Comparison of ENCODE assay signal across 9 cellular contexts in genomic region chr9:129258124-129258822, GRCh38.
DNase-seq lines count a peak whose midpoint lies in the region; ATAC-seq lines count a peak whose summit lies in the region.
"Had no signal": no experiment of that assay in that cellular context is flagged by ENCODE, and none has a peak within 500 bp of the region (broad histone marks: within the 10 kb centered on the region; RNA-seq: fewer than 3 reads in every experiment).

No MANE protein-coding gene starts in this region.

- peaks cover 15% of the 10 kb centered on the region in 2 donors for H3K4me1 Mint-ChIP-seq in effector memory CD8-positive, alpha-beta T cell (ENCODE audit: low read depth in 2 of 2)

- H3K27ac Mint-ChIP-seq in effector memory CD8-positive, alpha-beta T cell: no peak overlapping the region

- peaks cover 31 to 46% of the 10 kb centered on the region in 2 donors for H3K27me3 Mint-ChIP-seq in effector memory CD8-positive, alpha-beta T cell

- no peaks in the 10 kb centered on the region for H3K36me3 Mint-ChIP-seq in effector memory CD8-positive, alpha-beta T cell (ENCODE audit: insufficient read depth)

- no peaks in the 10 kb centered on the region for H3K9me3 Mint-ChIP-seq in effector memory CD8-positive, alpha-beta T cell

- peak; percentile 95 for ATAC-seq in effector memory CD8-positive, alpha-beta T cell (replicated peaks)
- no peak for ATAC-seq in HG03139 (IDR thresholded peaks at IDR 0.05; ENCODE audit: unreplicated experiment)

- peak overlapping the region; percentile 79 for H3K4me3 Mint-ChIP-seq in effector memory CD8-positive, alpha-beta T cell

- DNase-seq in NCI-H2081 (lab: John Stamatoyannopoulos, UW): peak; percentile 44 to 69
- no peak for DNase-seq in NCI-H2081 treated with DMSO at 0.1 percent for 48 hours (lab: John Stamatoyannopoulos, UW)
- peak; percentile 74 for DNase-seq in NCI-H510A treated with DMSO at 0.1 percent for 48 hours (lab: John Stamatoyannopoulos, UW)
- DNase-seq in activated CD8-positive, alpha-beta memory T cell treated with anti-CD3 and anti-CD28 coated beads, Interleukin-2, amount 50 U/mL, for 4 hours: peak; percentile 93
- DNase-seq in effector memory CD8-positive, alpha-beta T cell: peak; percentile 77 to 82 (median 81)
- DNase-seq in medulla oblongata (ENCODE audit: extremely low spot score): peak; percentile 87
- DNase-seq in stimulated activated CD4-positive, alpha-beta T cell treated with anti-CD3 and anti-CD28 coated beads, TNF-alpha, amount 100 ng/mL, for 4 hours (ENCODE audit: low read depth in 3 of 3): peak; percentile 81 to 89 (median 86)
- DNase-seq: DND-41 had no signal
